In genomic region chrX:52078133-52078532, GRCh38 we compare ENCODE assay signal across 21 cellular contexts.
"Had no signal": no experiment of that assay in that cellular context is flagged by ENCODE, and none has a peak within 500 bp of the region (broad histone marks: within the 10 kb centered on the region; RNA-seq: fewer than 3 reads in every experiment).

No MANE protein-coding gene starts in this region.

- H3K4me1 ChIP-seq: esophagus squamous epithelium, gastrocnemius medialis, psoas muscle, upper lobe of left lung had no signal

- H3K27ac ChIP-seq: coronary artery, esophagus squamous epithelium, gastrocnemius medialis, ovary, psoas muscle, upper lobe of left lung had no signal

- H3K9me3 ChIP-seq: esophagus squamous epithelium, gastrocnemius medialis, ovary, psoas muscle, upper lobe of left lung had no signal

- H3K27me3 Mint-ChIP-seq: activated CD4-positive, alpha-beta memory T cell treated with anti-CD3 and anti-CD28 coated beads, Interleukin-2, amount 10 ng/mL, durations not matched to agents 7 days and 5 days had no signal

- DNase-seq: activated CD4-positive, alpha-beta memory T cell treated with anti-CD3 and anti-CD28 coated beads, Interleukin-2, amount 10 ng/mL, durations not matched to agents 7 days and 5 days; activated CD4-positive, alpha-beta T cell treated with anti-CD3 and anti-CD28 coated beads, Interleukin-2, amount 10 ng/mL, durations not matched to agents 24 days and 14 days; activated effector memory CD4-positive, alpha-beta T cell treated with anti-CD3 and anti-CD28 coated beads, Interleukin-2, amount 50 U/mL, for 16 hours; activated naive CD4-positive, alpha-beta T cell treated with anti-CD3 and anti-CD28 coated beads, Interleukin-2, amount 10 ng/mL, durations not matched to agents 7 days and 5 days; amygdala; cerebellar nuclear complex; esophagus squamous epithelium; gastrocnemius medialis; hypothalamus; left ventricle myocardium superior; mammary epithelial cell; ovary; psoas muscle; right cardiac atrium; stimulated activated CD4-positive, alpha-beta T cell treated with anti-CD3 and anti-CD28 coated beads, Interleukin-4, amount 100 ng/mL, for 24 hours; stimulated activated naive CD4-positive, alpha-beta T cell treated with Interleukin-2 at 50 U/mL for 16 hours; upper lobe of left lung had no signal

- ATAC-seq: activated CD4-positive, CD25-positive, alpha-beta regulatory T cell treated with anti-CD3 and anti-CD28 coated beads, Interleukin-2, amount 50 U/mL, for 24 hours; gastrocnemius medialis; left ventricle myocardium superior; natural killer cell treated with Interleukin-12 subunit alpha and Interleukin-12 subunit beta and Interleukin-15 and Interleukin-18, amount 100 ng/mL, for 72 hours; psoas muscle; right cardiac atrium had no signal

- H3K4me1 Mint-ChIP-seq: activated CD4-positive, alpha-beta T cell treated with anti-CD3 and anti-CD28 coated beads, Interleukin-2, amount 10 ng/mL, durations not matched to agents 24 days and 14 days; activated naive CD4-positive, alpha-beta T cell treated with anti-CD3 and anti-CD28 coated beads, Interleukin-2, amount 10 ng/mL, durations not matched to agents 7 days and 5 days; mesothelial cell of epicardium had no signal

- H3K36me3 Mint-ChIP-seq: activated naive CD4-positive, alpha-beta T cell treated with anti-CD3 and anti-CD28 coated beads, Interleukin-2, amount 10 ng/mL, durations not matched to agents 7 days and 5 days; mesothelial cell of epicardium; natural killer cell treated with Interleukin-12 subunit alpha and Interleukin-12 subunit beta and Interleukin-15 and Interleukin-18, amount 100 ng/mL, for 72 hours had no signal

- H3K27me3 ChIP-seq: esophagus squamous epithelium, gastrocnemius medialis, ovary, upper lobe of left lung had no signal

- H3K9me3 Mint-ChIP-seq: activated CD4-positive, alpha-beta memory T cell treated with anti-CD3 and anti-CD28 coated beads, Interleukin-2, amount 10 ng/mL, durations not matched to agents 7 days and 5 days; activated CD4-positive, alpha-beta T cell treated with anti-CD3 and anti-CD28 coated beads, Interleukin-2, amount 10 ng/mL, durations not matched to agents 24 days and 14 days; activated naive CD4-positive, alpha-beta T cell treated with anti-CD3 and anti-CD28 coated beads, Interleukin-2, amount 10 ng/mL, durations not matched to agents 7 days and 5 days; natural killer cell treated with Interleukin-12 subunit alpha and Interleukin-12 subunit beta and Interleukin-15 and Interleukin-18, amount 100 ng/mL, for 72 hours had no signal

- H3K4me3 Mint-ChIP-seq: activated CD4-positive, alpha-beta memory T cell treated with anti-CD3 and anti-CD28 coated beads, Interleukin-2, amount 10 ng/mL, durations not matched to agents 7 days and 5 days; activated CD4-positive, alpha-beta T cell treated with anti-CD3 and anti-CD28 coated beads, Interleukin-2, amount 10 ng/mL, durations not matched to agents 24 days and 14 days; activated naive CD4-positive, alpha-beta T cell treated with anti-CD3 and anti-CD28 coated beads, Interleukin-2, amount 10 ng/mL, durations not matched to agents 7 days and 5 days; mesothelial cell of epicardium; natural killer cell treated with Interleukin-12 subunit alpha and Interleukin-12 subunit beta and Interleukin-15 and Interleukin-18, amount 100 ng/mL, for 72 hours had no signal

- H3K36me3 ChIP-seq: esophagus squamous epithelium, gastrocnemius medialis, ovary, upper lobe of left lung had no signal

- H3K27ac Mint-ChIP-seq: activated CD4-positive, alpha-beta memory T cell treated with anti-CD3 and anti-CD28 coated beads, Interleukin-2, amount 10 ng/mL, durations not matched to agents 7 days and 5 days; activated CD4-positive, alpha-beta T cell treated with anti-CD3 and anti-CD28 coated beads, Interleukin-2, amount 10 ng/mL, durations not matched to agents 24 days and 14 days; activated naive CD4-positive, alpha-beta T cell treated with anti-CD3 and anti-CD28 coated beads, Interleukin-2, amount 10 ng/mL, durations not matched to agents 7 days and 5 days; mesothelial cell of epicardium; natural killer cell treated with Interleukin-12 subunit alpha and Interleukin-12 subunit beta and Interleukin-15 and Interleukin-18, amount 100 ng/mL, for 72 hours had no signal

- H3K4me3 ChIP-seq: coronary artery, esophagus squamous epithelium, gastrocnemius medialis, ovary, psoas muscle, upper lobe of left lung had no signal
